ENCODE assay signal across 1 cellular context in the genomic region with DNA sequence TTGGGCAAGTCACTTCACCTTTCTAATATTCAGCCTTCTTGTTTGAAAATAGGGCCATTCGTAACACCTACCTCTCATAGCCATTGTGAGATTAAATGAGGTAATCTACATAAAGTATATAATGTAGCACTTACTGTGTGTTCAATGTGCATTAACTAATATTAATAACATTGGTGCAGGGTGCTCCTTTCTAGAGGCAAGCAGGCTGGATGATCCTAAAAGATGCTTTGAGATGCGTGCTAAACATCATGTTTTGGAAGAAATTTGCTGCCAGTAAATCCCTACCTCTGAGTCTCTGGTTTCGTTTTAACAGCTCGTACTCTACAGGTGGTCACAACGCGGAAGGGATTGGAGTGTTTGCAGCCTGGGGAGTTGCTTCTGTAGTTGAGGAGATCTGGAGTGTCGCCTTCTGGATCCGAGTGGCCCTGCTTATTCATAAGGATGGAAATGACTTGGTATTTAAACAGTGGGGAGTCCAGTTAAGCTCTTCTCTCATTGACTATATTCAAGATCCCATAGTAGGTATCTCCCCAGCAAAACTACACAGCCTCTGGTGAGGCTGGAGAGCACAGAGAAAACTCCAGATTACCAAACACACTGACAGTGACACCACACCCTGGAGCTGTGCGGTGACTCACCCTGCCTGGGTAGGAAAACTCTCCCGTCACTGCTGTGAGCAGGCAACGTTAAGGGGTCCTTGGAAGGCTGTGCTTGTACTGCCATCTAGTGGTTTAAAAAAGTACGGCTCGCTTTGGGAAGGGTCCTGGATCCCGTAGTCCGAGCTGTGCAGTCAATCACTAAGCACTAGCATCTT.
A peak's percentile ranks its signal among the peaks of the same experiment; 100 is the strongest.
TF ChIP-seq lines count a peak whose summit lies in the region.

No MANE protein-coding gene starts in this region.

TF ChIP-seq in HepG2, 621 proteins besides CTCF, POLR2A, EP300 and RAD21 (continued from another document):
- TF ChIP-seq, protein P1, sequence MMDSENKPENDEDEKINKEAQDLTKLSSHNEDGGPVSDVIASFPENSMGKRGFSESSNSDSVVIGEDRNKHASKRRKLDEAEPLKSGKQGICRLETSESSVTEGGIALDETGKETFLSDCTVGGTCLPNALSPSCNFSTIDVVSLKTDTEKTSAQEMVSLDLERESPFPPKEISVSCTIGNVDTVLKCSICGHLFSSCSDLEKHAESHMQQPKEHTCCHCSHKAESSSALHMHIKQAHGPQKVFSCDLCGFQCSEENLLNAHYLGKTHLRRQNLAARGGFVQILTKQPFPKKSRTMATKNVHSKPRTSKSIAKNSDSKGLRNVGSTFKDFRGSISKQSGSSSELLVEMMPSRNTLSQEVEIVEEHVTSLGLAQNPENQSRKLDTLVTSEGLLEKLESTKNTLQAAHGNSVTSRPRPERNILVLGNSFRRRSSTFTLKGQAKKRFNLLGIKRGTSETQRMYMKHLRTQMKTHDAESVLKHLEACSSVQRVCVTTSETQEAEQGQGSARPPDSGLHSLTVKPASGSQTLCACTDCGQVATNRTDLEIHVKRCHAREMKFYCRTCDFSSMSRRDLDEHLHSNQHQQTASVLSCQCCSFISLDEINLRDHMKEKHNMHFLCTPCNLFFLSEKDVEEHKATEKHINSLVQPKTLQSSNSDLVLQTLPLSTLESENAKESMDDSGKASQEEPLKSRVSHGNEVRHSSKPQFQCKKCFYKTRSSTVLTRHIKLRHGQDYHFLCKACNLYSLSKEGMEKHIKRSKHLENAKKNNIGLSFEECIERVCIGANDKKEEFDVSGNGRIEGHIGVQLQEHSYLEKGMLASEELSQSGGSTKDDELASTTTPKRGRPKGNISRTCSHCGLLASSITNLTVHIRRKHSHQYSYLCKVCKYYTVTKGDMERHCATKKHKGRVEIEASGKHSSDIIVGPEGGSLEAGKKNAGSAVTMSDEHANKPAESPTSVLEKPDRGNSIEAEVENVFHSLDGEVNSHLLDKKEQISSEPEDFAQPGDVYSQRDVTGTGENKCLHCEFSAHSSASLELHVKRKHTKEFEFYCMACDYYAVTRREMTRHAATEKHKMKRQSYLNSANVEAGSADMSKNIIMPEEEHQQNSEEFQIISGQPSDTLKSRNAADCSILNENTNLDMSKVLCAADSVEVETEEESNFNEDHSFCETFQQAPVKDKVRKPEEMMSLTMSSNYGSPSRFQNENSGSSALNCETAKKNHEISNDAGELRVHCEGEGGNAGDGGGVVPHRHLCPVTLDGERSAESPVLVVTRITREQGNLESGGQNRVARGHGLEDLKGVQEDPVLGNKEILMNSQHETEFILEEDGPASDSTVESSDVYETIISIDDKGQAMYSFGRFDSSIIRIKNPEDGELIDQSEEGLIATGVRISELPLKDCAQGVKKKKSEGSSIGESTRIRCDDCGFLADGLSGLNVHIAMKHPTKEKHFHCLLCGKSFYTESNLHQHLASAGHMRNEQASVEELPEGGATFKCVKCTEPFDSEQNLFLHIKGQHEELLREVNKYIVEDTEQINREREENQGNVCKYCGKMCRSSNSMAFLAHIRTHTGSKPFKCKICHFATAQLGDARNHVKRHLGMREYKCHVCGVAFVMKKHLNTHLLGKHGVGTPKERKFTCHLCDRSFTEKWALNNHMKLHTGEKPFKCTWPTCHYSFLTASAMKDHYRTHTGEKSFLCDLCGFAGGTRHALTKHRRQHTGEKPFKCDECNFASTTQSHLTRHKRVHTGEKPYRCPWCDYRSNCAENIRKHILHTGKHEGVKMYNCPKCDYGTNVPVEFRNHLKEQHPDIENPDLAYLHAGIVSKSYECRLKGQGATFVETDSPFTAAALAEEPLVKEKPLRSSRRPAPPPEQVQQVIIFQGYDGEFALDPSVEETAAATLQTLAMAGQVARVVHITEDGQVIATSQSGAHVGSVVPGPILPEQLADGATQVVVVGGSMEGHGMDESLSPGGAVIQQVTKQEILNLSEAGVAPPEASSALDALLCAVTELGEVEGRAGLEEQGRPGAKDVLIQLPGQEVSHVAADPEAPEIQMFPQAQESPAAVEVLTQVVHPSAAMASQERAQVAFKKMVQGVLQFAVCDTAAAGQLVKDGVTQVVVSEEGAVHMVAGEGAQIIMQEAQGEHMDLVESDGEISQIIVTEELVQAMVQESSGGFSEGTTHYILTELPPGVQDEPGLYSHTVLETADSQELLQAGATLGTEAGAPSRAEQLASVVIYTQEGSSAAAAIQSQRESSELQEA (CRISPR knock-in tag; IDR thresholded peaks at IDR 0.05; ENCODE audit: not compliant biosample characterization), result no peak
- TF ChIP-seq ZFP90 (CRISPR knock-in tag; IDR thresholded peaks at IDR 0.05; ENCODE audit: borderline replicate concordance) (no peak), NFKB2 (CRISPR knock-in tag; IDR thresholded peaks at IDR 0.05; ENCODE audit: borderline replicate concordance) (no peak), ZNF546 (CRISPR knock-in tag; conservative IDR thresholded peaks at IDR 0.05) (no peak), TBX3 (IDR thresholded peaks at IDR 0.05; ENCODE audit: borderline replicate concordance) (no peak), ERF (CRISPR knock-in tag; IDR thresholded peaks at IDR 0.05) (0 out of 2 replicates have a peak, but pooled peaks have one; percentile 45), ZNF782 (CRISPR knock-in tag; IDR thresholded peaks at IDR 0.05; ENCODE audit: borderline replicate concordance) (no peak), ZNF264 (CRISPR knock-in tag; IDR thresholded peaks at IDR 0.05) (no peak), KLF16 (CRISPR knock-in tag; IDR thresholded peaks at IDR 0.05) (peak in 1 of 2 experiments; percentile 28; a peak in 1 of 4 replicates), ZNF232 (CRISPR knock-in tag; IDR thresholded peaks at IDR 0.05; ENCODE audit: borderline replicate concordance) (no peak), CREB1 (IDR thresholded peaks at IDR 0.05) (peak; percentile 54; the same call in 1 of the 2 replicates), CREB1 (CRISPR knock-in tag; IDR thresholded peaks at IDR 0.05) (no peak), CHD2 (IDR thresholded peaks at IDR 0.05; ENCODE audit: low read depth, low read length) (no peak), ZNF564 (CRISPR knock-in tag; IDR thresholded peaks at IDR 0.05) (no peak), ZNF703 (CRISPR knock-in tag; IDR thresholded peaks at IDR 0.05; ENCODE audit: borderline replicate concordance) (no peak), PTBP1 (IDR thresholded peaks at IDR 0.05; ENCODE audit: low read depth, low read length, poor library complexity, severe bottlenecking) (no peak), CBX1 (IDR thresholded peaks at IDR 0.05; ENCODE audit: low read depth) (no peak), ZNF670 (CRISPR knock-in tag; IDR thresholded peaks at IDR 0.05; ENCODE audit: borderline replicate concordance) (no peak)
- TF ChIP-seq, protein P2, sequence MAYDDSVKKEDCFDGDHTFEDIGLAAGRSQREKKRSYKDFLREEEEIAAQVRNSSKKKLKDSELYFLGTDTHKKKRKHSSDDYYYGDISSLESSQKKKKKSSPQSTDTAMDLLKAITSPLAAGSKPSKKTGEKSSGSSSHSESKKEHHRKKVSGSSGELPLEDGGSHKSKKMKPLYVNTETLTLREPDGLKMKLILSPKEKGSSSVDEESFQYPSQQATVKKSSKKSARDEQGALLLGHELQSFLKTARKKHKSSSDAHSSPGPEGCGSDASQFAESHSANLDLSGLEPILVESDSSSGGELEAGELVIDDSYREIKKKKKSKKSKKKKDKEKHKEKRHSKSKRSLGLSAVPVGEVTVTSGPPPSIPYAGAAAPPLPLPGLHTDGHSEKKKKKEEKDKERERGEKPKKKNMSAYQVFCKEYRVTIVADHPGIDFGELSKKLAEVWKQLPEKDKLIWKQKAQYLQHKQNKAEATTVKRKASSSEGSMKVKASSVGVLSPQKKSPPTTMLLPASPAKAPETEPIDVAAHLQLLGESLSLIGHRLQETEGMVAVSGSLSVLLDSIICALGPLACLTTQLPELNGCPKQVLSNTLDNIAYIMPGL (CRISPR knock-in tag; IDR thresholded peaks at IDR 0.05; ENCODE audit: borderline replicate concordance in 1 of 2, low read depth in 1 of 2), result 0 out of 4 replicates have a peak, but pooled peaks of 1 of the 2 experiments have one; percentile 34
- TF ChIP-seq, protein P3, sequence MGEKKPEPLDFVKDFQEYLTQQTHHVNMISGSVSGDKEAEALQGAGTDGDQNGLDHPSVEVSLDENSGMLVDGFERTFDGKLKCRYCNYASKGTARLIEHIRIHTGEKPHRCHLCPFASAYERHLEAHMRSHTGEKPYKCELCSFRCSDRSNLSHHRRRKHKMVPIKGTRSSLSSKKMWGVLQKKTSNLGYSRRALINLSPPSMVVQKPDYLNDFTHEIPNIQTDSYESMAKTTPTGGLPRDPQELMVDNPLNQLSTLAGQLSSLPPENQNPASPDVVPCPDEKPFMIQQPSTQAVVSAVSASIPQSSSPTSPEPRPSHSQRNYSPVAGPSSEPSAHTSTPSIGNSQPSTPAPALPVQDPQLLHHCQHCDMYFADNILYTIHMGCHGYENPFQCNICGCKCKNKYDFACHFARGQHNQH (CRISPR knock-in tag; IDR thresholded peaks at IDR 0.05), result peak; percentile 53; the same call in 1 of the 2 replicates
- TF ChIP-seq, protein P4, sequence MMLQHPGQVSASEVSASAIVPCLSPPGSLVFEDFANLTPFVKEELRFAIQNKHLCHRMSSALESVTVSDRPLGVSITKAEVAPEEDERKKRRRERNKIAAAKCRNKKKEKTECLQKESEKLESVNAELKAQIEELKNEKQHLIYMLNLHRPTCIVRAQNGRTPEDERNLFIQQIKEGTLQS (CRISPR knock-in tag; IDR thresholded peaks at IDR 0.05), result peak; percentile 72
- TF ChIP-seq, protein P5, sequence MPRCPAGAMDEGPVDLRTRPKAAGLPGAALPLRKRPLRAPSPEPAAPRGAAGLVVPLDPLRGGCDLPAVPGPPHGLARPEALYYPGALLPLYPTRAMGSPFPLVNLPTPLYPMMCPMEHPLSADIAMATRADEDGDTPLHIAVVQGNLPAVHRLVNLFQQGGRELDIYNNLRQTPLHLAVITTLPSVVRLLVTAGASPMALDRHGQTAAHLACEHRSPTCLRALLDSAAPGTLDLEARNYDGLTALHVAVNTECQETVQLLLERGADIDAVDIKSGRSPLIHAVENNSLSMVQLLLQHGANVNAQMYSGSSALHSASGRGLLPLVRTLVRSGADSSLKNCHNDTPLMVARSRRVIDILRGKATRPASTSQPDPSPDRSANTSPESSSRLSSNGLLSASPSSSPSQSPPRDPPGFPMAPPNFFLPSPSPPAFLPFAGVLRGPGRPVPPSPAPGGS (CRISPR knock-in tag; IDR thresholded peaks at IDR 0.05), result no peak
- TF ChIP-seq, protein P6, sequence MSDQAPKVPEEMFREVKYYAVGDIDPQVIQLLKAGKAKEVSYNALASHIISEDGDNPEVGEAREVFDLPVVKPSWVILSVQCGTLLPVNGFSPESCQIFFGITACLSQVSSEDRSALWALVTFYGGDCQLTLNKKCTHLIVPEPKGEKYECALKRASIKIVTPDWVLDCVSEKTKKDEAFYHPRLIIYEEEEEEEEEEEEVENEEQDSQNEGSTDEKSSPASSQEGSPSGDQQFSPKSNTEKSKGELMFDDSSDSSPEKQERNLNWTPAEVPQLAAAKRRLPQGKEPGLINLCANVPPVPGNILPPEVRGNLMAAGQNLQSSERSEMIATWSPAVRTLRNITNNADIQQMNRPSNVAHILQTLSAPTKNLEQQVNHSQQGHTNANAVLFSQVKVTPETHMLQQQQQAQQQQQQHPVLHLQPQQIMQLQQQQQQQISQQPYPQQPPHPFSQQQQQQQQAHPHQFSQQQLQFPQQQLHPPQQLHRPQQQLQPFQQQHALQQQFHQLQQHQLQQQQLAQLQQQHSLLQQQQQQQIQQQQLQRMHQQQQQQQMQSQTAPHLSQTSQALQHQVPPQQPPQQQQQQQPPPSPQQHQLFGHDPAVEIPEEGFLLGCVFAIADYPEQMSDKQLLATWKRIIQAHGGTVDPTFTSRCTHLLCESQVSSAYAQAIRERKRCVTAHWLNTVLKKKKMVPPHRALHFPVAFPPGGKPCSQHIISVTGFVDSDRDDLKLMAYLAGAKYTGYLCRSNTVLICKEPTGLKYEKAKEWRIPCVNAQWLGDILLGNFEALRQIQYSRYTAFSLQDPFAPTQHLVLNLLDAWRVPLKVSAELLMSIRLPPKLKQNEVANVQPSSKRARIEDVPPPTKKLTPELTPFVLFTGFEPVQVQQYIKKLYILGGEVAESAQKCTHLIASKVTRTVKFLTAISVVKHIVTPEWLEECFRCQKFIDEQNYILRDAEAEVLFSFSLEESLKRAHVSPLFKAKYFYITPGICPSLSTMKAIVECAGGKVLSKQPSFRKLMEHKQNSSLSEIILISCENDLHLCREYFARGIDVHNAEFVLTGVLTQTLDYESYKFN (CRISPR knock-in tag; conservative IDR thresholded peaks at IDR 0.05), result no peak
